In the genomic region with DNA sequence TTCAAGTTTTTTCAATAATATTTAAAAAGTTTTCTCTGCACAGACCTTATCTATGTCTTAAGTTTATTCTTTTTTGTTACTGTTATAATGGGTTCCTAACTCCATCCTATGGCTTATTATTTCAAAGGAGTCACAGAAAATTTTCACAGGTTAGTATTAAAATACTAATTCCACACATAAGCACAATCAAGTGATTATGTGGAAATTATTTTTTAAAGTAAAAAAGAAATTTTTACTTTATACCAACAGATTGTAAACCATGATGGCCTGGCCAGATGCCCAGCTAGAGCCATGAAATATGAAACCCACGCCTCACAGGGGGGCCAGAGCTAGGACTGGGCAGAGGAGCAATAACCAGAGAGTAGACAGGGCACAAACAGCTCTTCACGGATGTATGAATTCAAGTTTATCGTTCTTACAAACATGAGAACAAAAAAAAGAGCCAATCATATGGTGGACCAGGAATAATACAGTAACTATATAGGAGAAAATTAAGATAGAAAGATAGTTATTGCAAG, we compare ENCODE assay signal across 12 cellular contexts. TPM values are rescaled to one million over a fixed set of nuclear protein-coding genes. Genes with fewer than 3 reads are reported as not detected.
DNase-seq lines count a peak whose midpoint lies in the region; ATAC-seq and TF ChIP-seq lines count a peak whose summit lies in the region.
"Had no signal": no experiment of that assay in that cellular context is flagged by ENCODE, and none has a peak within 500 bp of the region (broad histone marks: within the 10 kb centered on the region; RNA-seq: fewer than 3 reads in every experiment).

No MANE protein-coding gene starts in this region.

- DNase-seq in ELR (ENCODE audit: low read depth) (peak; percentile 43), NCI-H1694 (lab: John Stamatoyannopoulos, UW) (peak; percentile 20), astrocyte of the cerebellum (ENCODE audit: low read depth) (peak; percentile 69), nephron progenitor cell (peak; percentile 7), NCI-H1930 (lab: John Stamatoyannopoulos, UW) (no peak), mucosa of descending colon (no peak)
- DNase-seq in effector CD8-positive, alpha-beta T cell (lab: John Stamatoyannopoulos, UW), result no peak
- DNase-seq: activated CD4-positive, alpha-beta T cell treated with anti-CD3 and anti-CD28 coated beads, Interleukin-2, amount 50 U/mL, for 4 hours; PC-9; retina; stimulated activated naive B cell treated with anti-CD40 and anti-IgM and Interleukin-4, amounts not matched to agents 10 μg/mL and 1 μg/mL and 100 μg/mL, for 72 hours had no signal

- TF ChIP-seq CTCF in astrocyte of the cerebellum (IDR thresholded peaks at IDR 0.05; ENCODE audit: low read depth, low read length, missing control alignments) (no peak), nephron progenitor cell (IDR thresholded peaks at IDR 0.05) (no peak), mucosa of descending colon (IDR thresholded peaks at IDR 0.05) (no peak)

- H3K4me1 ChIP-seq in mucosa of descending colon (ENCODE audit: low read depth), result no peaks in the 10 kb centered on the region

- peaks cover 9% of the 10 kb centered on the region for H3K36me3 Mint-ChIP-seq in nephron progenitor cell (ENCODE audit: low read depth)

- peaks cover 3% of the 10 kb centered on the region for H3K27me3 Mint-ChIP-seq in nephron progenitor cell (ENCODE audit: low read depth, poor library complexity)
- H3K27me3 Mint-ChIP-seq: stimulated activated naive B cell treated with anti-CD40 and anti-IgM and Interleukin-4, amounts not matched to agents 10 μg/mL and 1 μg/mL and 100 μg/mL, for 72 hours had no signal

- H3K9me3 ChIP-seq in mucosa of descending colon, result no peaks in the 10 kb centered on the region

- H3K27ac Mint-ChIP-seq in nephron progenitor cell, result no peak overlapping the region
- H3K27ac Mint-ChIP-seq: stimulated activated naive B cell treated with anti-CD40 and anti-IgM and Interleukin-4, amounts not matched to agents 10 μg/mL and 1 μg/mL and 100 μg/mL, for 72 hours had no signal

- H3K36me3 ChIP-seq in mucosa of descending colon (ENCODE audit: low read depth), result no peaks in the 10 kb centered on the region

- no peaks in the 10 kb centered on the region for H3K9me3 Mint-ChIP-seq in nephron progenitor cell
- H3K9me3 Mint-ChIP-seq: stimulated activated naive B cell treated with anti-CD40 and anti-IgM and Interleukin-4, amounts not matched to agents 10 μg/mL and 1 μg/mL and 100 μg/mL, for 72 hours had no signal

- no peak overlapping the region for H3K4me3 ChIP-seq in astrocyte of the cerebellum (ENCODE audit: low read depth, low read length)
- H3K4me3 ChIP-seq in mucosa of descending colon, result no peak overlapping the region
- H3K4me3 ChIP-seq: PC-9 had no signal

- in situ Hi-C loops in astrocyte of the cerebellum (cut with HindIII; ENCODE audit: low sequenced_read_pairs), result no loop called here

- intact Hi-C loops in mucosa of descending colon (cut with DNase I, micrococcal nuclease), result no loop called here

- peaks cover 21% of the 10 kb centered on the region for H3K4me1 Mint-ChIP-seq in nephron progenitor cell

- ATAC-seq in HG03457 (IDR thresholded peaks at IDR 0.05; ENCODE audit: unreplicated experiment) (no peak), mucosa of descending colon (no peak)
- ATAC-seq: stimulated activated naive B cell treated with anti-CD40 and anti-IgM and Interleukin-4, amounts not matched to agents 10 μg/mL and 1 μg/mL and 100 μg/mL, for 72 hours had no signal

- no peak overlapping the region for H3K4me3 Mint-ChIP-seq in nephron progenitor cell
- H3K4me3 Mint-ChIP-seq: stimulated activated naive B cell treated with anti-CD40 and anti-IgM and Interleukin-4, amounts not matched to agents 10 μg/mL and 1 μg/mL and 100 μg/mL, for 72 hours had no signal

RNA-seq across cellular contexts. Expression of a gene that starts 34.0 kb away (rescaled TPM):
- total RNA-seq in mucosa of descending colon, result 10 to 100 TPM; 19.1 to 48.7 (median 26.7) TPM

Comparison
In these comparisons a context has a peak if more than half of its experiments do, and no peak if none do; other contexts are left out.
1. DNase-seq: peak in ELR (single experiment), NCI-H1694 (single experiment), astrocyte of the cerebellum (single experiment) and nephron progenitor cell (single experiment); none in NCI-H1930 (0 of 2), effector CD8-positive, alpha-beta T cell (single experiment) and mucosa of descending colon (0 of 3).